ENCODE assay signal across 13 cellular contexts in the genomic region with DNA sequence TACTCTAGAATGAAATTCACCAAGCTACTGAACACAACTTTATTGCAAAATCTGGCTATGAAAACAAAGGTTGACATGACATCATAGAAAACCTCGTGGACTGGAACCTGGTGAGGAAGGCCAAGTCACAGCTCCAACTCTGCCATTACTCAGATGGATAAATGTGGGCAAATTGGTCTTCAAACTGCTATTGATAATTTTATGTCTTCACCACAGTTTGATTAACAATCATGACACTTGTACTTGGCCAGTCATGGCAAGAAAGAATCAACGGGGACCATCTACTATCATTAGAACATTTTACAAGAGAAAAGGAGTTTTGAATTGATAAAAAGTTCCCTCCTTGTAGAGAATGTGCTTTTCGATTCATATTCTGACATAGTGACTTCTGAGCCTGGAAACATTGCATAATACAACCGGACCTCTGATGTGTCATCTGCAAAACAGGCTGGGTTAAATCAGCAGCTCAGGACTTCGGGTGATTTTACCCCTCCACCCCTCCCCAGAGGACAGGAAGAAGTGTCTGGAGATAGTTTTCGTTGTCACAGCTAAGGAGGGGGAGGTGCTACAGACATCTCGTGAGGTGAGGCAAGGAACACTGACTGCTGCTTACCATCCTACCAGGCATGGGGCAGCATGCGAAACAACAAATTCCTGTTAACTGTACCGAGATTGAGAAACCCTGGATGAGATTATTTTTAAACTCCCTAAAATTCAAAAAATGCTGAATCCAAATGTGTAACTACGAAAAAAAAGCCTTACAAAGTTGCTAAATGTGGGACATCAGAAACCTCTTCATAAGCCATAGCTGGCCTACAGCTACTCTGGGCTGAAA. TPM values are rescaled to one million over a fixed set of nuclear protein-coding genes. Genes with fewer than 3 reads are reported as not detected.
DNase-seq lines count a peak whose midpoint lies in the region; ATAC-seq and TF ChIP-seq lines count a peak whose summit lies in the region.
"Had no signal": no experiment of that assay in that cellular context is flagged by ENCODE, and none has a peak within 500 bp of the region (broad histone marks: within the 10 kb centered on the region; RNA-seq: fewer than 3 reads in every experiment).

No MANE protein-coding gene starts in this region.

- no peaks in the 10 kb centered on the region for H3K9me2 ChIP-seq in MM.1S (replicated peaks; ENCODE audit: insufficient read depth, low read length)

- H3K4me3 Mint-ChIP-seq in MCF 10A (ENCODE audit: unreplicated experiment): no peak overlapping the region
- H3K4me3 Mint-ChIP-seq: activated CD4-positive, alpha-beta T cell treated with anti-CD3 and anti-CD28 coated beads, Interleukin-2, amount 10 ng/mL, durations not matched to agents 24 days and 14 days; IgD-negative memory B cell; naive thymus-derived CD8-positive, alpha-beta T cell had no signal

- no peaks in the 10 kb centered on the region for H3K27me3 Mint-ChIP-seq in MCF 10A (ENCODE audit: insufficient read depth, unreplicated experiment)
- H3K27me3 Mint-ChIP-seq: IgD-negative memory B cell had no signal

- H3K27ac ChIP-seq in left lung (peak overlapping the region in 1 of 2 donors; percentile 39), vagina (peak overlapping the region; percentile 40), MM.1S (ENCODE audit: low read length) (no peak overlapping the region)
- H3K27ac ChIP-seq: A549 had no signal

- intact Hi-C loops in left cardiac atrium (cut with DNase I) (loop anchor here in 1 of 2 donors (10.0 kb wide), 1 partner anchor 151 kb away; no protein-coding TSS in a partner anchor), Right ventricle myocardium superior (cut with DNase I) (no loop called here), MCF 10A (cut with micrococcal nuclease) (no loop called here), left lung (cut with DNase I) (no loop called here), vagina (cut with DNase I) (no loop called here)

- H3K36me3 ChIP-seq in left lung (no peaks in the 10 kb centered on the region), vagina (no peaks in the 10 kb centered on the region), MM.1S (replicated peaks; ENCODE audit: insufficient read depth, low read length) (no peaks in the 10 kb centered on the region)

- no peaks in the 10 kb centered on the region for H3F3A ChIP-seq in MM.1S (ENCODE audit: insufficient read depth, low read length)

- ATAC-seq in left cardiac atrium (peak; percentile 34 to 77), Right ventricle myocardium superior (ENCODE audit: poor library complexity) (no peak), left lung (peak; percentile 37), HG03565 (IDR thresholded peaks at IDR 0.05; ENCODE audit: unreplicated experiment) (no peak)
- ATAC-seq: A549; naive thymus-derived CD8-positive, alpha-beta T cell had no signal

- H2AFZ ChIP-seq in MM.1S (ENCODE audit: low read length): no peak overlapping the region

- POLR2A ChIA-PET in MCF 10A (lab: Yijun Ruan, JAX): interaction anchor here (0.5 to 0.7 kb wide), 2 partner anchors 70 to 199 kb away, joined by 3 to 4 read pairs; no protein-coding TSS in a partner anchor

- H3K27me3 ChIP-seq in left lung (no peaks in the 10 kb centered on the region), vagina (no peaks in the 10 kb centered on the region), MM.1S (replicated peaks; ENCODE audit: insufficient read depth, low read length) (no peaks in the 10 kb centered on the region)

- H3K9me3 Mint-ChIP-seq in MCF 10A (ENCODE audit: unreplicated experiment): no peaks in the 10 kb centered on the region
- H3K9me3 Mint-ChIP-seq: activated CD4-positive, alpha-beta T cell treated with anti-CD3 and anti-CD28 coated beads, Interleukin-2, amount 10 ng/mL, durations not matched to agents 24 days and 14 days; naive thymus-derived CD8-positive, alpha-beta T cell had no signal

- no peak for TF ChIP-seq CTCF in MCF 10A (IDR thresholded peaks at IDR 0.05; ENCODE audit: unreplicated experiment)
- no peak for TF ChIP-seq CTCF in left lung (IDR thresholded peaks at IDR 0.05)
- no peak for TF ChIP-seq CTCF in vagina (IDR thresholded peaks at IDR 0.05)
- TF ChIP-seq CTCF in MM.1S (IDR thresholded peaks at IDR 0.05; ENCODE audit: low read length): no peak

- peak overlapping the region; percentile 57 for H3K27ac Mint-ChIP-seq in MCF 10A (ENCODE audit: low read depth, unreplicated experiment)
- H3K27ac Mint-ChIP-seq: activated CD4-positive, alpha-beta T cell treated with anti-CD3 and anti-CD28 coated beads, Interleukin-2, amount 10 ng/mL, durations not matched to agents 24 days and 14 days; IgD-negative memory B cell; naive thymus-derived CD8-positive, alpha-beta T cell had no signal

- DNase-seq in left cardiac atrium (peak; percentile 27), Right ventricle myocardium superior (no peak), MCF 10A (ENCODE audit: unreplicated experiment) (peak; percentile 2), left lung (no peak), vagina (ENCODE audit: extremely low spot score in 2 of 2) (no peak), MM.1S (no peak), NCI-H526 treated with DMSO at 0.1 percent for 48 hours (lab: John Stamatoyannopoulos, UW) (no peak)
- DNase-seq: activated CD4-positive, alpha-beta T cell treated with anti-CD3 and anti-CD28 coated beads, Interleukin-2, amount 10 ng/mL, durations not matched to agents 24 days and 14 days; naive thymus-derived CD8-positive, alpha-beta T cell; NCI-H2227 treated with DMSO at 0.1 percent for 48 hours had no signal

- H4K20me1 ChIP-seq in MM.1S (ENCODE audit: insufficient read depth, low read length): no peaks in the 10 kb centered on the region

- peaks cover 17% of the 10 kb centered on the region for H3K4me1 Mint-ChIP-seq in MCF 10A (ENCODE audit: insufficient read depth, unreplicated experiment)
- H3K4me1 Mint-ChIP-seq: activated CD4-positive, alpha-beta T cell treated with anti-CD3 and anti-CD28 coated beads, Interleukin-2, amount 10 ng/mL, durations not matched to agents 24 days and 14 days; IgD-negative memory B cell had no signal

- H3K79me2 ChIP-seq in MM.1S (ENCODE audit: low read length): peaks cover 93% of the 10 kb centered on the region

- H3K36me3 Mint-ChIP-seq in MCF 10A (ENCODE audit: insufficient read depth, unreplicated experiment): no peaks in the 10 kb centered on the region
- H3K36me3 Mint-ChIP-seq: IgD-negative memory B cell; naive thymus-derived CD8-positive, alpha-beta T cell had no signal

- H3K9me3 ChIP-seq in left lung (no peaks in the 10 kb centered on the region), vagina (no peaks in the 10 kb centered on the region), MM.1S (replicated peaks; ENCODE audit: insufficient read depth, low read length) (no peaks in the 10 kb centered on the region)
- H3K9me3 ChIP-seq: A549 had no signal

- TF ChIP-seq POLR2A in vagina (IDR thresholded peaks at IDR 0.05): no peak

- no peak overlapping the region for H3K4me3 ChIP-seq in left lung
- no peak overlapping the region for H3K4me3 ChIP-seq in vagina
- H3K4me3 ChIP-seq in MM.1S (ENCODE audit: low read length): no peak overlapping the region
- H3K4me3 ChIP-seq: A549 had no signal

- no peak overlapping the region for H3K9ac ChIP-seq in MM.1S (ENCODE audit: low read length)

- no peak overlapping the region for H3K4me2 ChIP-seq in MM.1S (ENCODE audit: low read depth, low read length)
- H3K4me2 ChIP-seq: A549 had no signal

- H3K4me1 ChIP-seq in left lung (peaks cover 0 to 9% of the 10 kb centered on the region in 2 donors), vagina (peaks cover 20% of the 10 kb centered on the region), MM.1S (ENCODE audit: low read length) (no peaks in the 10 kb centered on the region)
- H3K4me1 ChIP-seq: A549 had no signal

- CTCF ChIA-PET in MCF 10A (lab: Yijun Ruan, JAX): interaction anchor here (0.7 kb wide), 1 partner anchor 543 kb away, joined by 3 read pairs; no protein-coding TSS in a partner anchor

- BruUV-seq in MCF 10A (replicated peaks; lab: Mats Ljungman, UMichigan): no TSS peak

RNA-seq across cellular contexts. Expression of a gene that starts 8.4 kb away (rescaled TPM):
- total RNA-seq in left cardiac atrium (10 to 100 TPM; 15.1 to 19.1 TPM), Right ventricle myocardium superior (0.59 TPM), MCF 10A (2022) (not detected in 2 replicates), left lung (10 to 100 TPM; 10.1 to 13.9 TPM), vagina (9.6 TPM)

Comparison
In these comparisons a context has a peak if more than half of its experiments do, and no peak if none do; other contexts are left out.
1. ATAC-seq: peak in left cardiac atrium (2 of 2) and left lung (single experiment); none in Right ventricle myocardium superior (single experiment) and HG03565 (single experiment).
2. DNase-seq: peak in left cardiac atrium (single experiment) and MCF 10A (single experiment); none in Right ventricle myocardium superior (single experiment), left lung (0 of 2), vagina (0 of 2), MM.1S (single experiment) and NCI-H526 treated with DMSO at 0.1 percent for 48 hours (single experiment).